Comparison of ENCODE assay signal across 9 cellular contexts in the genomic region with DNA sequence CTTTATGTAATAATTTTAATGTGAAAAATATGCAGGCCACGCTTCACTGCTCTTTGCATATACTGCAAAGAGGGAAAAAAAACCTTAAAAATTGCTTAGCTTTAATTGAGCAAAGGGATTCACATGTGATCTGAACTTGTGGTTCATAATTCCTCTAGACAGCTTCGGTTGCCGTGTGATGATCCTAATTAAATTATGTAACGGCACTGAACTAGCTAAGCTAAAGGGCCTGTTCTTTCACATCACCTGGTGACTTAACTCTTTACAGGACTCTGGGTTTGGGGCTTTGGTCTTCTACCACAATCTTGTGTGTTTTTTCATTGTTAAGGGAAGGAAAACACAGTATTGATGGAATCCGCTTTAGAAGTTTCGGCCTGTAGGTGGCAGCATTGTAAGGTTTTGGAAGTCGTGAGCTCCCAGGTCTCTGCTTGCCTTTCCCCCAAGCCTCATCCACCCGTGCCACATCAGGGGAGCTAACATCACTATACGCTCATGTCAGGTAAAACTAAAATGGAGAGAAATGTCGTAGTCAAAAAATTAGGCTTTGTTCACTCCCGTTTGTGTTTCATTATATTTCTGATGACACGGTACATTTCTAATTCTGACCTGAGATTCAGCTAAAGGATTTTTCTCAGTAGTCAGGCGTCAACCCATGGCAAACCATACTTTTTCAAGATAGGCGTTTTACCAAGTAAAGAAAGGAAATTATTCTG.
DNase-seq lines count a peak whose midpoint lies in the region; ATAC-seq and TF ChIP-seq lines count a peak whose summit lies in the region.
"Had no signal": no experiment of that assay in that cellular context is flagged by ENCODE, and none has a peak within 500 bp of the region (broad histone marks: within the 10 kb centered on the region; RNA-seq: fewer than 3 reads in every experiment).

No MANE protein-coding gene starts in this region.

- H3K9me3 Mint-ChIP-seq in neural progenitor cell: no peaks in the 10 kb centered on the region

- peak; percentile 78 for TF ChIP-seq CTCF in fibroblast of pulmonary artery (IDR thresholded peaks at IDR 0.05; ENCODE audit: low read length, missing control alignments)
- peak; percentile 86 for TF ChIP-seq CTCF in neural progenitor cell (IDR thresholded peaks at IDR 0.05)
- peak; percentile 65 to 72 for TF ChIP-seq CTCF in tibial artery (IDR thresholded peaks at IDR 0.05)

- no peaks in the 10 kb centered on the region for H4K20me1 ChIP-seq in neural progenitor cell (ENCODE audit: low read depth)

- no peaks in the 10 kb centered on the region for H3K4me1 Mint-ChIP-seq in neural progenitor cell

- peak; percentile 59 for ATAC-seq in HG03521 (IDR thresholded peaks at IDR 0.05; ENCODE audit: unreplicated experiment)

- H3K4me3 Mint-ChIP-seq in neural progenitor cell: no peak overlapping the region

- H3K4me3 ChIP-seq in fibroblast of pulmonary artery (replicated peaks; ENCODE audit: low read depth, low read length): no peak overlapping the region
- no peak overlapping the region for H3K4me3 ChIP-seq in neural progenitor cell
- H3K4me3 ChIP-seq in tibial artery: no peak overlapping the region

- no peak overlapping the region for H3K27ac Mint-ChIP-seq in neural progenitor cell

- H3K27ac ChIP-seq in neural progenitor cell (no peak overlapping the region), tibial artery (no peak overlapping the region)
- H3K27ac ChIP-seq: neutrophil had no signal

- H3K36me3 Mint-ChIP-seq in neural progenitor cell: no peaks in the 10 kb centered on the region

- no peak overlapping the region for H2AFZ ChIP-seq in neural progenitor cell (replicated peaks)

- intact Hi-C loops in tibial artery (cut with DNase I; ENCODE audit: low total_unique reads): no loop called here

- no peaks in the 10 kb centered on the region for H3K36me3 ChIP-seq in neural progenitor cell
- no peaks in the 10 kb centered on the region for H3K36me3 ChIP-seq in tibial artery
- H3K36me3 ChIP-seq: neutrophil had no signal

- no peaks in the 10 kb centered on the region for H3K79me2 ChIP-seq in neural progenitor cell (ENCODE audit: low read depth)

- no peaks in the 10 kb centered on the region for H3F3A ChIP-seq in neural progenitor cell (ENCODE audit: low read depth)

- H3K9me3 ChIP-seq in neural progenitor cell (ENCODE audit: low read depth) (no peaks in the 10 kb centered on the region), tibial artery (no peaks in the 10 kb centered on the region)
- H3K9me3 ChIP-seq: neutrophil had no signal

- no peaks in the 10 kb centered on the region for H3K4me1 ChIP-seq in neural progenitor cell
- H3K4me1 ChIP-seq in tibial artery: peaks cover 0 to 50% (median 7%) of the 10 kb centered on the region in 4 donors

- no peak overlapping the region for H3K9ac ChIP-seq in neural progenitor cell

- DNase-seq in activated T-cell treated with anti-CD3 and anti-CD28 coated beads for 1 hour (ENCODE audit: low read depth): peak; percentile 20
- DNase-seq in activated T-cell treated with anti-CD3 and anti-CD28 coated beads, Interleukin-2, amount 50 U/mL, for 1 hour: no peak
- peak; percentile 87 for DNase-seq in NCI-H82 (lab: John Stamatoyannopoulos, UW)
- DNase-seq in activated CD8-positive, alpha-beta memory T cell treated with anti-CD3 and anti-CD28 coated beads, Interleukin-2, amount 50 U/mL, for 4 hours: peak; percentile 29
- DNase-seq in fibroblast of pulmonary artery (ENCODE audit: low read depth): peak; percentile 88
- DNase-seq in neural progenitor cell (ENCODE audit: low spot score): peak; percentile 88
- DNase-seq in tibial artery: peak; percentile 67 to 78

- no peak overlapping the region for H3K4me2 ChIP-seq in neural progenitor cell

- H3K27me3 Mint-ChIP-seq in neural progenitor cell (ENCODE audit: insufficient read depth, low read depth): no peaks in the 10 kb centered on the region

- H3K27me3 ChIP-seq in neural progenitor cell (no peaks in the 10 kb centered on the region), tibial artery (no peaks in the 10 kb centered on the region)
- H3K27me3 ChIP-seq: neutrophil had no signal
